In the genomic region with DNA sequence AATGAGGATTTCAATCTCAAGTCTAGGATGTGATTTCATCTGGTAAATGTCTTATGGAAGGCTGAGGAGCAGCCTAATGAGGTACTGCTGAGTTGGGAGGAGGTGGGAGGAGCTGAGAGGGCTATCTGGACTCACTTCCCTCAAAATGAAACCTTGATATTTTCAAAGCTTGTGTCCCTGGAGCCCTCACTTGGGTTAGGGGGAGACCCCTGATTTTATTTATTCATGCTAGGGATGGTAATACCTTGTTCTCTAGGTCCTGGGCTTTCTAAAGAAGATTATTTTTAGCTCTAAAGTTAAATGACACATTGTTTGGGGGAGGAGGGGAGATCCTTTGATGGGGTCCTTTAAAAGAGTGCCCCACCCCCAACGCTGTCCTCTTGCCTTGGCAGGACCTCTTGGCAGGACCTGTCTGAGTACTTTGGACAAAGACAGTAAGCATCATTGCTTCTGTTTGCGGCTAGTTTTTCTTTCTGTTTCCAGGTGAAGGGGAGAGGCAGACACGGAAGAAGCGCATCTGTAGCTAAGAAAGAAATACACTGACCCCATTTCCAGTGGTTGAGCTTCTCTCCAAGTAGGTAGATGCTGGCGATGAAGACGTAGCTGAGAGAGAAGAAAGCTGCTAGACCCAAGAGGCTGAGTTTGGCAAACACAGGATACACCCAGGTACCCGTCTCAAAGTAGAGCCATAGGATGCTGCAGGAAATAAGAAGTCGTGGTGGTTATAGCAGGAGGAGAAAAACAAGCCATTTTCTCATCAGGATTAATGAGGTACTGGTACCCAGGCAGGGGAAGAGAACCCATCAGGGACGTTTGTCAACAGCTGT, we compare ENCODE assay signal across 15 cellular contexts. TPM values are rescaled to one million over a fixed set of nuclear protein-coding genes. Genes with fewer than 3 reads are reported as not detected.
A peak's percentile ranks its signal among the peaks of the same experiment; 100 is the strongest.
DNase-seq lines count a peak whose midpoint lies in the region; ATAC-seq, FAIRE-seq and TF ChIP-seq lines count a peak whose summit lies in the region.
"Had no signal": no experiment of that assay in that cellular context is flagged by ENCODE, and none has a peak within 500 bp of the region (broad histone marks: within the 10 kb centered on the region; RNA-seq: fewer than 3 reads in every experiment).

No MANE protein-coding gene starts in this region.

- H3K36me3 ChIP-seq in right lobe of liver, result no peaks in the 10 kb centered on the region
- H3K36me3 ChIP-seq: heart right ventricle, stomach had no signal

- no peaks in the 10 kb centered on the region for H3K4me1 ChIP-seq in right lobe of liver
- H3K4me1 ChIP-seq: heart right ventricle, stomach had no signal

- H3K4me3 ChIP-seq in right lobe of liver, result no peak overlapping the region
- H3K4me3 ChIP-seq: heart right ventricle, stomach had no signal

- WGBS in right lobe of liver (ENCODE audit: insufficient coverage, low coverage, low lambda C conversion rate, missing lambda C conversion rate), result 71% methylated on average over 9 of the region's 9 CpGs

- no peaks in the 10 kb centered on the region for H3K27me3 ChIP-seq in right lobe of liver
- H3K27me3 ChIP-seq: heart right ventricle, stomach had no signal

- no peaks in the 10 kb centered on the region for H3K9me3 ChIP-seq in right lobe of liver
- H3K9me3 ChIP-seq: heart right ventricle, stomach had no signal

- intact Hi-C loops in cardiac septum (cut with DNase I) (no loop called here), Right ventricle myocardium superior (cut with DNase I) (no loop called here), right lobe of liver (cut with DNase I) (no loop called here)

- no peak for TF ChIP-seq CTCF in right lobe of liver (IDR thresholded peaks at IDR 0.05)

- CTCF ChIA-PET in activated CD8-positive, alpha-beta T cell treated with anti-CD3 and anti-CD28 coated beads, Interleukin-2, amount 10 ng/mL, durations not matched to agents 7 days and 5 days (lab: Charles Lee), result interaction anchor here (0.9 to 4.1 kb wide), 6 partner anchors 9 to 566 kb away, joined by 3 to 24 read pairs (median 6); no protein-coding TSS in a partner anchor

- no peaks in the 10 kb centered on the region for H3K27me3 Mint-ChIP-seq in activated CD8-positive, alpha-beta T cell treated with anti-CD3 and anti-CD28 coated beads, Interleukin-2, amount 10 ng/mL, durations not matched to agents 7 days and 5 days (ENCODE audit: low read depth)
- H3K27me3 Mint-ChIP-seq in stimulated activated naive CD8-positive, alpha-beta T cell treated with anti-CD3 and anti-CD28 coated beads, Interleukin-15, amount 100 ng/mL, for 72 hours, result no peaks in the 10 kb centered on the region

- H3K9me3 Mint-ChIP-seq in activated CD8-positive, alpha-beta T cell treated with anti-CD3 and anti-CD28 coated beads, Interleukin-2, amount 10 ng/mL, durations not matched to agents 7 days and 5 days (ENCODE audit: insufficient read depth), result peaks cover 3% of the 10 kb centered on the region
- H3K9me3 Mint-ChIP-seq in stimulated activated naive CD8-positive, alpha-beta T cell treated with anti-CD3 and anti-CD28 coated beads, Interleukin-15, amount 100 ng/mL, for 72 hours, result peaks cover 0 to 10% of the 10 kb centered on the region in 2 donors

- no peak for TF ChIP-seq POLR2A in right lobe of liver (IDR thresholded peaks at IDR 0.05)

- peaks cover 10% of the 10 kb centered on the region for H3K36me3 Mint-ChIP-seq in activated CD8-positive, alpha-beta T cell treated with anti-CD3 and anti-CD28 coated beads, Interleukin-2, amount 10 ng/mL, durations not matched to agents 7 days and 5 days (ENCODE audit: low read depth)

- FAIRE-seq in frontal cortex (lab: Jason Lieb, UNC), result no peak
- FAIRE-seq: H1, HepG2 had no signal

- H3K4me3 Mint-ChIP-seq in activated CD8-positive, alpha-beta T cell treated with anti-CD3 and anti-CD28 coated beads, Interleukin-2, amount 10 ng/mL, durations not matched to agents 7 days and 5 days, result no peak overlapping the region
- H3K4me3 Mint-ChIP-seq in stimulated activated naive CD8-positive, alpha-beta T cell treated with anti-CD3 and anti-CD28 coated beads, Interleukin-15, amount 100 ng/mL, for 72 hours, result peak overlapping the region; percentile 70 to 78

- DNase-seq in cardiac septum (ENCODE audit: low spot score), result peak; percentile 7
- DNase-seq in Right ventricle myocardium superior, result no peak
- no peak for DNase-seq in activated CD8-positive, alpha-beta T cell treated with anti-CD3 and anti-CD28 coated beads, Interleukin-2, amount 10 ng/mL, durations not matched to agents 7 days and 5 days
- DNase-seq in stimulated activated naive CD8-positive, alpha-beta T cell treated with anti-CD3 and anti-CD28 coated beads, Interleukin-15, amount 100 ng/mL, for 72 hours, result no peak
- no peak for DNase-seq in frontal cortex (ENCODE audit: low spot score in 2 of 2)
- no peak for DNase-seq in 8988T
- DNase-seq in right lobe of liver, result no peak
- DNase-seq: activated CD8-positive, alpha-beta memory T cell treated with anti-CD3 and anti-CD28 coated beads, Interleukin-2, amount 50 U/mL, for 48 hours; heart right ventricle; NCI-H1105 treated with DMSO at 0.1 percent for 48 hours; NCI-H510A treated with DMSO at 0.1 percent for 48 hours; stomach had no signal

- ATAC-seq in Right ventricle myocardium superior (ENCODE audit: poor library complexity) (no peak), HG02610 (IDR thresholded peaks at IDR 0.05; ENCODE audit: unreplicated experiment) (peak; percentile 63), right lobe of liver (no peak)
- ATAC-seq in activated CD8-positive, alpha-beta T cell treated with anti-CD3 and anti-CD28 coated beads, Interleukin-2, amount 10 ng/mL, durations not matched to agents 7 days and 5 days, result no peak
- no peak for ATAC-seq in stimulated activated naive CD8-positive, alpha-beta T cell treated with anti-CD3 and anti-CD28 coated beads, Interleukin-15, amount 100 ng/mL, for 72 hours
- ATAC-seq: heart right ventricle, HepG2 had no signal

- POLR2A ChIA-PET in activated CD8-positive, alpha-beta T cell treated with anti-CD3 and anti-CD28 coated beads, Interleukin-2, amount 10 ng/mL, durations not matched to agents 7 days and 5 days (lab: Charles Lee), result interaction anchor here (2.8 kb wide), 1 partner anchor 11 kb away, joined by 24 read pairs; no protein-coding TSS in a partner anchor

- H3K27ac ChIP-seq in right lobe of liver, result no peak overlapping the region
- H3K27ac ChIP-seq: heart right ventricle, stomach had no signal

- peak overlapping the region; percentile 78 for H3K27ac Mint-ChIP-seq in activated CD8-positive, alpha-beta T cell treated with anti-CD3 and anti-CD28 coated beads, Interleukin-2, amount 10 ng/mL, durations not matched to agents 7 days and 5 days
- H3K27ac Mint-ChIP-seq in stimulated activated naive CD8-positive, alpha-beta T cell treated with anti-CD3 and anti-CD28 coated beads, Interleukin-15, amount 100 ng/mL, for 72 hours, result peak overlapping the region; percentile 85 to 95

- H3K4me1 Mint-ChIP-seq in activated CD8-positive, alpha-beta T cell treated with anti-CD3 and anti-CD28 coated beads, Interleukin-2, amount 10 ng/mL, durations not matched to agents 7 days and 5 days (ENCODE audit: low read depth), result peaks cover 31% of the 10 kb centered on the region
- H3K4me1 Mint-ChIP-seq in stimulated activated naive CD8-positive, alpha-beta T cell treated with anti-CD3 and anti-CD28 coated beads, Interleukin-15, amount 100 ng/mL, for 72 hours, result peaks cover 80% of the 10 kb centered on the region

RNA-seq across cellular contexts. Expression of a gene that starts 55.6 kb away (rescaled TPM):
- total RNA-seq in cardiac septum (not detected), Right ventricle myocardium superior (not detected), frontal cortex (1.6 TPM), right lobe of liver (1 to 10 TPM in 2 of 6 experiments, under 1 TPM in 3, not detected in 1; 0.46 to 1.9 (median 0.92) TPM)
- total RNA-seq in activated CD8-positive, alpha-beta T cell treated with anti-CD3 and anti-CD28 coated beads, Interleukin-2, amount 10 ng/mL, durations not matched to agents 7 days and 5 days, result under 1 TPM; 0.63 to 0.68 TPM
- total RNA-seq: HepG2 had no signal
